ENCODE assay signal across 32 cellular contexts in genomic region chr16:87177627-87178026, GRCh38.
DNase-seq lines count a peak whose midpoint lies in the region; ATAC-seq, FAIRE-seq and TF ChIP-seq lines count a peak whose summit lies in the region.
"Had no signal": no experiment of that assay in that cellular context is flagged by ENCODE, and none has a peak within 500 bp of the region (broad histone marks: within the 10 kb centered on the region; RNA-seq: fewer than 3 reads in every experiment).

No MANE protein-coding gene starts in this region.

- H2BK5ac ChIP-seq in mesenchymal stem cell (ENCODE audit: low read depth, low read length, poor library complexity, severe bottlenecking) (no peak overlapping the region), trophoblast cell (ENCODE audit: low read depth, low read length, poor library complexity) (no peak overlapping the region)

- H2AK5ac ChIP-seq in mesenchymal stem cell (ENCODE audit: low read length, severe bottlenecking) (no peak overlapping the region), trophoblast cell (ENCODE audit: low read length) (no peak overlapping the region)

- no peak for TF ChIP-seq POLR2A in stomach (IDR thresholded peaks at IDR 0.05)

- H2BK12ac ChIP-seq in mesenchymal stem cell (ENCODE audit: low read length in 2 of 2) (peak overlapping the region; percentile 12 to 46), trophoblast cell (ENCODE audit: low read length) (peak overlapping the region; percentile 12)

- no peaks in the 10 kb centered on the region for H3K9me3 ChIP-seq in astrocyte (ENCODE audit: insufficient read depth, low read depth, low read length)
- no peaks in the 10 kb centered on the region for H3K9me3 ChIP-seq in mesenchymal stem cell (ENCODE audit: control insufficient read depth, low read length)
- no peaks in the 10 kb centered on the region for H3K9me3 ChIP-seq in trophoblast cell (ENCODE audit: insufficient read depth, low read depth, low read length)
- no peaks in the 10 kb centered on the region for H3K9me3 ChIP-seq in PC-3 (ENCODE audit: low read length)
- no peaks in the 10 kb centered on the region for H3K9me3 ChIP-seq in stomach
- H3K9me3 ChIP-seq: A549, MG63, psoas muscle, upper lobe of right lung had no signal

- H3K27me3 Mint-ChIP-seq in GM23338 (ENCODE audit: insufficient read depth, low read depth, poor library complexity) (peaks cover 27% of the 10 kb centered on the region), astrocyte (ENCODE audit: low read depth, unreplicated experiment) (peaks cover 14% of the 10 kb centered on the region)
- H3K27me3 Mint-ChIP-seq in activated CD8-positive, alpha-beta T cell treated with anti-CD3 and anti-CD28 coated beads, Interleukin-2, amount 10 ng/mL, durations not matched to agents 7 days and 5 days (ENCODE audit: low read depth), result no peaks in the 10 kb centered on the region
- H3K27me3 Mint-ChIP-seq: activated CD4-positive, alpha-beta T cell treated with anti-CD3 and anti-CD28 coated beads, Interleukin-2, amount 10 ng/mL, durations not matched to agents 7 days and 5 days; CD4-positive, CD25-positive, alpha-beta regulatory T cell had no signal

- H3K4me2 ChIP-seq in GM23338 (peak overlapping the region; percentile 38; the same call in 1 of the 2 replicates), astrocyte (ENCODE audit: low read length) (peak overlapping the region; percentile 76), mesenchymal stem cell (ENCODE audit: low read length, poor library complexity, severe bottlenecking) (no peak overlapping the region), trophoblast cell (ENCODE audit: low read length) (no peak overlapping the region), PC-3 (ENCODE audit: low read length) (no peak overlapping the region)
- H3K4me2 ChIP-seq: A549, KMS-11 had no signal

- CTCF ChIA-PET in PC-3 (lab: Charles Lee), result no interaction called here
- CTCF ChIA-PET in activated CD8-positive, alpha-beta T cell treated with anti-CD3 and anti-CD28 coated beads, Interleukin-2, amount 10 ng/mL, durations not matched to agents 7 days and 5 days (lab: Charles Lee), result no interaction called here

- no peaks in the 10 kb centered on the region for H3K27me3 ChIP-seq in GM23338 (ENCODE audit: insufficient read depth)
- no peaks in the 10 kb centered on the region for H3K27me3 ChIP-seq in astrocyte (ENCODE audit: insufficient read depth, low read length)
- H3K27me3 ChIP-seq in mesenchymal stem cell (ENCODE audit: control insufficient read depth in 1 of 2, insufficient read depth in 1 of 2, low read length in 2 of 2), result peaks cover 0 to 14% of the 10 kb centered on the region in 2 experiments
- H3K27me3 ChIP-seq in trophoblast cell (ENCODE audit: insufficient read depth, low read length), result no peaks in the 10 kb centered on the region
- H3K27me3 ChIP-seq in PC-3 (ENCODE audit: low read length), result no peaks in the 10 kb centered on the region
- peaks cover 0 to 39% (median 10%) of the 10 kb centered on the region in 3 donors for H3K27me3 ChIP-seq in stomach
- H3K27me3 ChIP-seq: MG63 had no signal

- H4K20me1 ChIP-seq in GM23338 (replicated peaks; ENCODE audit: insufficient read depth) (no peaks in the 10 kb centered on the region), astrocyte (ENCODE audit: insufficient read depth, low read length) (no peaks in the 10 kb centered on the region), PC-3 (ENCODE audit: low read length) (no peaks in the 10 kb centered on the region)

- H3K4me3 Mint-ChIP-seq in GM23338, result peak overlapping the region; percentile 63
- H3K4me3 Mint-ChIP-seq in astrocyte (ENCODE audit: unreplicated experiment), result no peak overlapping the region
- no peak overlapping the region for H3K4me3 Mint-ChIP-seq in activated CD8-positive, alpha-beta T cell treated with anti-CD3 and anti-CD28 coated beads, Interleukin-2, amount 10 ng/mL, durations not matched to agents 7 days and 5 days
- H3K4me3 Mint-ChIP-seq: activated B cell treated with CpG ODN at 0.5 μM for 24 hours; activated CD4-positive, alpha-beta T cell treated with anti-CD3 and anti-CD28 coated beads, Interleukin-2, amount 10 ng/mL, durations not matched to agents 7 days and 5 days; activated naive CD8-positive, alpha-beta T cell treated with anti-CD3 and anti-CD28 coated beads, Interleukin-2, amount 50 U/mL, for 24 hours; CD4-positive, CD25-positive, alpha-beta regulatory T cell; dendritic cell treated with granulocyte-macrophage colony-stimulating factor and Interleukin-4, amounts not matched to agents 40 ng/mL and 50 ng/mL, for 4 days; stimulated activated effector memory CD8-positive, alpha-beta T cell treated with anti-CD3 and anti-CD28 coated beads, Interleukin-12 subunit alpha, Interleukin-12 subunit beta, amount 100 ng/mL, for 72 hours had no signal

- DNase-seq in GM23338 (ENCODE audit: low spot score) (no peak), astrocyte (ENCODE audit: low read depth) (no peak), mesenchymal stem cell (no peak), trophoblast cell (no peak), PC-3 (no peak), stomach (no peak), HCEC 1CT (no peak)
- DNase-seq in activated CD8-positive, alpha-beta T cell treated with anti-CD3 and anti-CD28 coated beads, Interleukin-2, amount 10 ng/mL, durations not matched to agents 7 days and 5 days, result no peak
- DNase-seq: activated B cell treated with CpG ODN at 0.5 μM for 24 hours; activated CD4-positive, alpha-beta T cell treated with anti-CD3 and anti-CD28 coated beads, Interleukin-2, amount 10 ng/mL, durations not matched to agents 7 days and 5 days; activated naive CD4-positive, alpha-beta T cell; activated naive CD8-positive, alpha-beta T cell treated with anti-CD3 and anti-CD28 coated beads, Interleukin-2, amount 50 U/mL, for 24 hours; activated T-cell treated with anti-CD3 and anti-CD28 coated beads, Interleukin-2, amount 50 U/mL, for 48 hours; Calu3; caudate nucleus; CD4-positive, CD25-positive, alpha-beta regulatory T cell; DMS79 treated with DMSO at 0.1 percent for 48 hours; GF-D8; GOT3; MG63; NCI-H1105; NCI-H1930; NCI-H2171 treated with DMSO at 0.1 percent for 48 hours; NCI-H510A; nucleus accumbens; upper lobe of right lung had no signal

- H3K4me1 ChIP-seq in GM23338 (ENCODE audit: insufficient read depth), result peaks cover 8% of the 10 kb centered on the region; the same call in 1 of the 2 replicates
- peaks cover 28% of the 10 kb centered on the region for H3K4me1 ChIP-seq in astrocyte (ENCODE audit: insufficient read depth, low read length)
- H3K4me1 ChIP-seq in mesenchymal stem cell (ENCODE audit: control insufficient read depth, insufficient read depth, low read depth, low read length), result peaks cover 28% of the 10 kb centered on the region
- peaks cover 11 to 22% of the 10 kb centered on the region in 2 experiments for H3K4me1 ChIP-seq in trophoblast cell (ENCODE audit: control insufficient read depth in 1 of 2, insufficient read depth in 2 of 2, low read length in 2 of 2)
- peaks cover 17% of the 10 kb centered on the region for H3K4me1 ChIP-seq in PC-3 (ENCODE audit: insufficient read depth, low read length)
- peaks cover 0 to 6% (median 0%) of the 10 kb centered on the region in 4 donors for H3K4me1 ChIP-seq in stomach
- H3K4me1 ChIP-seq: psoas muscle had no signal

- H3K4ac ChIP-seq in mesenchymal stem cell (ENCODE audit: low read depth in 1 of 2, low read length in 2 of 2) (peak overlapping the region in 1 of 2 experiments; percentile 63), trophoblast cell (ENCODE audit: low read depth, low read length) (no peak overlapping the region)

- H3K14ac ChIP-seq in mesenchymal stem cell (ENCODE audit: low read length in 2 of 2) (no peak overlapping the region), trophoblast cell (ENCODE audit: low read length) (no peak overlapping the region)

- H3K4me3 ChIP-seq in GM23338 (0 out of 2 replicates have a peak overlapping the region, but pooled peaks have one; percentile 11), astrocyte (ENCODE audit: insufficient read depth, low read depth, low read length) (no peak overlapping the region), mesenchymal stem cell (ENCODE audit: insufficient read depth in 1 of 2, low read depth in 1 of 2, low read length in 2 of 2) (peak overlapping the region in 1 of 2 experiments; percentile 60), trophoblast cell (ENCODE audit: low read depth, low read length) (no peak overlapping the region), PC-3 (ENCODE audit: low read length) (no peak overlapping the region), stomach (no peak overlapping the region)
- H3K4me3 ChIP-seq: A549, MG63, psoas muscle, SK-N-MC, upper lobe of right lung had no signal

- no peak overlapping the region for H4K12ac ChIP-seq in trophoblast cell (ENCODE audit: low read depth, low read length)

- no peaks in the 10 kb centered on the region for H3K36me3 ChIP-seq in GM23338 (ENCODE audit: insufficient read depth)
- no peaks in the 10 kb centered on the region for H3K36me3 ChIP-seq in astrocyte (ENCODE audit: insufficient read depth, low read length)
- no peaks in the 10 kb centered on the region for H3K36me3 ChIP-seq in mesenchymal stem cell (ENCODE audit: control insufficient read depth in 1 of 2, insufficient read depth in 2 of 2, low read depth in 1 of 2, low read length in 2 of 2)
- H3K36me3 ChIP-seq in trophoblast cell (ENCODE audit: control insufficient read depth in 1 of 2, insufficient read depth in 2 of 2, low read length in 2 of 2), result no peaks in the 10 kb centered on the region
- H3K36me3 ChIP-seq in PC-3 (ENCODE audit: low read depth, low read length), result no peaks in the 10 kb centered on the region
- no peaks in the 10 kb centered on the region for H3K36me3 ChIP-seq in stomach
- H3K36me3 ChIP-seq: MG63, upper lobe of right lung had no signal

- H4K91ac ChIP-seq in mesenchymal stem cell (ENCODE audit: low read length), result peak overlapping the region; percentile 84
- H4K91ac ChIP-seq in trophoblast cell (ENCODE audit: low read depth, low read length), result peak overlapping the region; percentile 56

- H3K79me1 ChIP-seq in mesenchymal stem cell (replicated peaks; ENCODE audit: low read length, poor library complexity, severe bottlenecking) (no peaks in the 10 kb centered on the region), trophoblast cell (ENCODE audit: low read length) (peaks cover 6% of the 10 kb centered on the region)

- no peak overlapping the region for H3K23ac ChIP-seq in mesenchymal stem cell (ENCODE audit: low read length in 2 of 2)
- H3K23ac ChIP-seq in trophoblast cell (ENCODE audit: low read length), result no peak overlapping the region

- H3K36me3 Mint-ChIP-seq in GM23338 (ENCODE audit: low read depth) (no peaks in the 10 kb centered on the region), astrocyte (ENCODE audit: low read depth, unreplicated experiment) (no peaks in the 10 kb centered on the region)
- H3K36me3 Mint-ChIP-seq in activated CD8-positive, alpha-beta T cell treated with anti-CD3 and anti-CD28 coated beads, Interleukin-2, amount 10 ng/mL, durations not matched to agents 7 days and 5 days (ENCODE audit: low read depth), result no peaks in the 10 kb centered on the region
- H3K36me3 Mint-ChIP-seq: CD4-positive, CD25-positive, alpha-beta regulatory T cell; stimulated activated effector memory CD8-positive, alpha-beta T cell treated with anti-CD3 and anti-CD28 coated beads, Interleukin-12 subunit alpha, Interleukin-12 subunit beta, amount 100 ng/mL, for 72 hours had no signal

- no peaks in the 10 kb centered on the region for H3F3A ChIP-seq in GM23338 (replicated peaks; ENCODE audit: low read depth)
- H3F3A ChIP-seq in PC-3 (ENCODE audit: low read length, unreplicated experiment), result no peaks in the 10 kb centered on the region

- WGBS in mesenchymal stem cell, result 57% methylated on average over 15 of the region's 15 CpGs
- no CpG with 5 or more reads among the region's 15 CpGs for WGBS in trophoblast cell (ENCODE audit: extremely low coverage, insufficient coverage, insufficient read length)
- WGBS in stomach, 5 donors, result 39 to 61% (median 56%) methylated on average over 12 to 15 of the region's 15 CpGs

- H3K27ac Mint-ChIP-seq in GM23338 (no peak overlapping the region), astrocyte (ENCODE audit: unreplicated experiment) (no peak overlapping the region)
- H3K27ac Mint-ChIP-seq in activated CD8-positive, alpha-beta T cell treated with anti-CD3 and anti-CD28 coated beads, Interleukin-2, amount 10 ng/mL, durations not matched to agents 7 days and 5 days, result no peak overlapping the region
- H3K27ac Mint-ChIP-seq: activated B cell treated with CpG ODN at 0.5 μM for 24 hours; activated CD4-positive, alpha-beta T cell treated with anti-CD3 and anti-CD28 coated beads, Interleukin-2, amount 10 ng/mL, durations not matched to agents 7 days and 5 days; activated naive CD8-positive, alpha-beta T cell treated with anti-CD3 and anti-CD28 coated beads, Interleukin-2, amount 50 U/mL, for 24 hours; CD4-positive, CD25-positive, alpha-beta regulatory T cell; dendritic cell treated with granulocyte-macrophage colony-stimulating factor and Interleukin-4, amounts not matched to agents 40 ng/mL and 50 ng/mL, for 4 days; stimulated activated effector memory CD8-positive, alpha-beta T cell treated with anti-CD3 and anti-CD28 coated beads, Interleukin-12 subunit alpha, Interleukin-12 subunit beta, amount 100 ng/mL, for 72 hours had no signal

- TF ChIP-seq CTCF in GM23338 (conservative IDR thresholded peaks at IDR 0.05; ENCODE audit: low read depth in 2 of 2) (no peak), astrocyte (IDR thresholded peaks at IDR 0.05; ENCODE audit: insufficient read depth, low read depth, low read length) (no peak), PC-3 (conservative IDR thresholded peaks at IDR 0.05; ENCODE audit: low read depth, low read length) (no peak), stomach (IDR thresholded peaks at IDR 0.05) (no peak)

- FAIRE-seq in astrocyte (lab: Jason Lieb, UNC), result no peak
- FAIRE-seq: A549 had no signal

- H2BK120ac ChIP-seq in mesenchymal stem cell (ENCODE audit: low read depth, low read length) (peak overlapping the region; percentile 64), trophoblast cell (ENCODE audit: insufficient read depth, low read length, poor library complexity) (no peak overlapping the region)

- no peaks in the 10 kb centered on the region for H3K9me2 ChIP-seq in GM23338 (ENCODE audit: insufficient read depth)
- H3K9me2 ChIP-seq in PC-3 (replicated peaks; ENCODE audit: low read length), result no peaks in the 10 kb centered on the region

- H3K4me1 Mint-ChIP-seq in GM23338, result peaks cover 20% of the 10 kb centered on the region
- peaks cover 16% of the 10 kb centered on the region for H3K4me1 Mint-ChIP-seq in astrocyte (ENCODE audit: low read depth, unreplicated experiment)
- H3K4me1 Mint-ChIP-seq in activated CD8-positive, alpha-beta T cell treated with anti-CD3 and anti-CD28 coated beads, Interleukin-2, amount 10 ng/mL, durations not matched to agents 7 days and 5 days (ENCODE audit: low read depth), result no peaks in the 10 kb centered on the region
- H3K4me1 Mint-ChIP-seq: activated B cell treated with CpG ODN at 0.5 μM for 24 hours; activated CD4-positive, alpha-beta T cell treated with anti-CD3 and anti-CD28 coated beads, Interleukin-2, amount 10 ng/mL, durations not matched to agents 7 days and 5 days; activated naive CD8-positive, alpha-beta T cell treated with anti-CD3 and anti-CD28 coated beads, Interleukin-2, amount 50 U/mL, for 24 hours; stimulated activated effector memory CD8-positive, alpha-beta T cell treated with anti-CD3 and anti-CD28 coated beads, Interleukin-12 subunit alpha, Interleukin-12 subunit beta, amount 100 ng/mL, for 72 hours had no signal

- H3K79me2 ChIP-seq in GM23338 (replicated peaks; ENCODE audit: insufficient read depth), result no peaks in the 10 kb centered on the region
- H3K79me2 ChIP-seq in astrocyte (ENCODE audit: insufficient read depth, low read length), result no peaks in the 10 kb centered on the region
- H3K79me2 ChIP-seq in trophoblast cell (ENCODE audit: control insufficient read depth, insufficient read depth, low read length, poor library complexity), result no peaks in the 10 kb centered on the region
- H3K79me2 ChIP-seq in PC-3 (ENCODE audit: low read length), result no peaks in the 10 kb centered on the region

- TF ChIP-seq EP300 in stomach (IDR thresholded peaks at IDR 0.05), result no peak

- H3K27ac ChIP-seq in GM23338 (ENCODE audit: low read depth) (no peak overlapping the region), astrocyte (ENCODE audit: low read depth, low read length) (no peak overlapping the region), mesenchymal stem cell (ENCODE audit: low read length, poor library complexity, severe bottlenecking) (no peak overlapping the region), trophoblast cell (ENCODE audit: low read depth, low read length) (no peak overlapping the region), PC-3 (ENCODE audit: low read length) (no peak overlapping the region), stomach (no peak overlapping the region)
- H3K27ac ChIP-seq: KMS-11, psoas muscle, SK-N-MC, upper lobe of right lung had no signal

- peak overlapping the region; percentile 81; the same call in 1 of the 2 replicates for H2AFZ ChIP-seq in GM23338
- H2AFZ ChIP-seq in astrocyte (ENCODE audit: low read depth, low read length), result no peak overlapping the region
- no peak overlapping the region for H2AFZ ChIP-seq in mesenchymal stem cell (ENCODE audit: low read depth, low read length)
- no peak overlapping the region for H2AFZ ChIP-seq in trophoblast cell (ENCODE audit: insufficient read depth, low read length, poor library complexity)
- no peak overlapping the region for H2AFZ ChIP-seq in PC-3 (ENCODE audit: low read length)

- POLR2A ChIA-PET in PC-3 (lab: Charles Lee; ENCODE audit: unreplicated experiment), result no interaction called here
- POLR2A ChIA-PET in activated CD8-positive, alpha-beta T cell treated with anti-CD3 and anti-CD28 coated beads, Interleukin-2, amount 10 ng/mL, durations not matched to agents 7 days and 5 days (lab: Charles Lee), result no interaction called here

- peak overlapping the region; percentile 71 to 78 for H3K18ac ChIP-seq in mesenchymal stem cell (ENCODE audit: low read depth in 1 of 2, low read length in 2 of 2)
- H3K18ac ChIP-seq in trophoblast cell (ENCODE audit: low read length), result no peak overlapping the region

- ATAC-seq in GM23338 (no peak; the same call in 2 of the 3 replicates), PC-3 (no peak)
- no peak for ATAC-seq in activated CD8-positive, alpha-beta T cell treated with anti-CD3 and anti-CD28 coated beads, Interleukin-2, amount 10 ng/mL, durations not matched to agents 7 days and 5 days
- ATAC-seq: activated naive CD8-positive, alpha-beta T cell treated with anti-CD3 and anti-CD28 coated beads, Interleukin-2, amount 50 U/mL, for 24 hours; psoas muscle; stimulated activated effector memory CD8-positive, alpha-beta T cell treated with anti-CD3 and anti-CD28 coated beads, Interleukin-12 subunit alpha, Interleukin-12 subunit beta, amount 100 ng/mL, for 72 hours; upper lobe of right lung had no signal

- H4K8ac ChIP-seq in mesenchymal stem cell (ENCODE audit: low read length), result peak overlapping the region; percentile 64
- no peak overlapping the region for H4K8ac ChIP-seq in trophoblast cell (ENCODE audit: low read depth, low read length)

- peak overlapping the region; percentile 60 for H2BK15ac ChIP-seq in mesenchymal stem cell (ENCODE audit: low read depth, poor library complexity, severe bottlenecking)

- H3K9ac ChIP-seq in astrocyte (ENCODE audit: low read length) (peak overlapping the region; percentile 80), mesenchymal stem cell (ENCODE audit: low read length) (peak overlapping the region; percentile 63), trophoblast cell (ENCODE audit: low read length) (no peak overlapping the region), PC-3 (ENCODE audit: low read length) (no peak overlapping the region)
- H3K9ac ChIP-seq: KMS-11 had no signal

- no peaks in the 10 kb centered on the region for H3K9me3 Mint-ChIP-seq in GM23338
- H3K9me3 Mint-ChIP-seq in astrocyte (ENCODE audit: unreplicated experiment), result no peaks in the 10 kb centered on the region
- H3K9me3 Mint-ChIP-seq in activated CD8-positive, alpha-beta T cell treated with anti-CD3 and anti-CD28 coated beads, Interleukin-2, amount 10 ng/mL, durations not matched to agents 7 days and 5 days (ENCODE audit: insufficient read depth), result no peaks in the 10 kb centered on the region
- H3K9me3 Mint-ChIP-seq: activated B cell treated with CpG ODN at 0.5 μM for 24 hours; activated CD4-positive, alpha-beta T cell treated with anti-CD3 and anti-CD28 coated beads, Interleukin-2, amount 10 ng/mL, durations not matched to agents 7 days and 5 days; activated naive CD8-positive, alpha-beta T cell treated with anti-CD3 and anti-CD28 coated beads, Interleukin-2, amount 50 U/mL, for 24 hours; dendritic cell treated with granulocyte-macrophage colony-stimulating factor and Interleukin-4, amounts not matched to agents 40 ng/mL and 50 ng/mL, for 4 days; stimulated activated effector memory CD8-positive, alpha-beta T cell treated with anti-CD3 and anti-CD28 coated beads, Interleukin-12 subunit alpha, Interleukin-12 subunit beta, amount 100 ng/mL, for 72 hours had no signal

- intact Hi-C loops in PC-3 (cut with micrococcal nuclease), result no loop called here
- intact Hi-C loops in stomach (cut with DNase I; ENCODE audit: low total_unique reads), result no loop called here

- no TSS peak for BruUV-seq in PC-3 (replicated peaks; lab: Mats Ljungman, UMichigan)

Comparison
In these comparisons a context has a peak if more than half of its experiments do, and no peak if none do; other contexts are left out.
1. H3K4me2 ChIP-seq: peak in GM23338 (single experiment) and astrocyte (single experiment); none in mesenchymal stem cell (single experiment), trophoblast cell (single experiment) and PC-3 (single experiment).
2. H3K9ac ChIP-seq: peak in astrocyte (single experiment) and mesenchymal stem cell (single experiment); none in trophoblast cell (single experiment) and PC-3 (single experiment).